Comparison of ENCODE assay signal across 1 cellular context in genomic region chr18:23519725-23520124, GRCh38.
TF ChIP-seq lines count a peak whose summit lies in the region.

No MANE protein-coding gene starts in this region.

TF ChIP-seq in K562, 482 proteins besides CTCF, POLR2A, EP300 and RAD21:
- TF ChIP-seq BHLHE40 (IDR thresholded peaks at IDR 0.05; ENCODE audit: low read length): peak; percentile 37; the same call in 1 of the 2 replicates
- peak; percentile 64; the same call in 1 of the 2 replicates for TF ChIP-seq ATF3 (IDR thresholded peaks at IDR 0.05)
- TF ChIP-seq ATF3 (CRISPR knock-in tag; conservative IDR thresholded peaks at IDR 0.05): no peak
- TF ChIP-seq CREB1 (IDR thresholded peaks at IDR 0.05): no peak
- 0 out of 2 replicates have a peak, but pooled peaks have one; percentile 28 for TF ChIP-seq CREB1 (CRISPR knock-in tag; IDR thresholded peaks at IDR 0.05)
- no peak for TF ChIP-seq U2AF1 (optimal IDR thresholded peaks at IDR 0.05; ENCODE audit: low read depth, low read length)
- no peak for TF ChIP-seq BCOR (IDR thresholded peaks at IDR 0.05)
